22 cellular contexts compared by ENCODE assay signal in genomic region chr11:69808708-69809107, GRCh38. TPM values are rescaled to one million over a fixed set of nuclear protein-coding genes. Genes with fewer than 3 reads are reported as not detected.
A peak's percentile ranks its signal among the peaks of the same experiment; 100 is the strongest.
DNase-seq lines count a peak whose midpoint lies in the region; ATAC-seq, FAIRE-seq and TF ChIP-seq lines count a peak whose summit lies in the region.
"Had no signal": no experiment of that assay in that cellular context is flagged by ENCODE, and none has a peak within 500 bp of the region (broad histone marks: within the 10 kb centered on the region; RNA-seq: fewer than 3 reads in every experiment).

No MANE protein-coding gene starts in this region.

- H3F3A ChIP-seq in SK-N-SH (replicated peaks; ENCODE audit: insufficient read depth), result no peaks in the 10 kb centered on the region

- CTCF ChIA-PET in HCT116 (lab: Charles Lee) (no interaction called here), SK-N-SH (lab: Yijun Ruan, JAX) (interaction anchor here (0.7 to 1.1 kb wide), 3 partner anchors 80 to 123 kb away, joined by 3 read pairs; no protein-coding TSS in a partner anchor)

- TF ChIP-seq POLR2A in HCT116 (IDR thresholded peaks at IDR 0.05; ENCODE audit: borderline replicate concordance, extremely low read depth, insufficient read depth, insufficient read length) (no peak), GM12891 (IDR thresholded peaks at IDR 0.05; ENCODE audit: low read depth, low read length) (no peak)

- TF ChIP-seq RAD21 in HCT116 (IDR thresholded peaks at IDR 0.05; ENCODE audit: low read depth) (no peak), SK-N-SH (IDR thresholded peaks at IDR 0.05; ENCODE audit: low read length) (no peak)

- 33% methylated on average over 3 of the region's 7 CpGs for WGBS in SK-N-SH (ENCODE audit: low lambda C conversion rate)

- RAD21 ChIA-PET in HCT116 (lab: Charles Lee; ENCODE audit: low non-redundant PET in 1 of 2, low total read pairs in 2 of 2, uncharacterized antibody in 2 of 2, unreplicated experiment in 2 of 2), result interaction anchor here in 1 of 2 experiments (0.5 kb wide), 1 partner anchor 12 kb away, joined by 4 read pairs; no protein-coding TSS in a partner anchor

- H3K36me3 ChIP-seq in HCT116 (ENCODE audit: control insufficient read depth in 1 of 2, insufficient read depth in 2 of 2, low read length in 2 of 2) (no peaks in the 10 kb centered on the region), SK-N-SH (replicated peaks in 1 of 2; ENCODE audit: control insufficient read depth in 1 of 2, insufficient read depth in 2 of 2, low read length in 1 of 2) (no peaks in the 10 kb centered on the region)
- H3K36me3 ChIP-seq: lower lobe of right lung had no signal

- H3K27me3 ChIP-seq in HCT116 (ENCODE audit: insufficient read depth, low read length), result no peaks in the 10 kb centered on the region
- no peaks in the 10 kb centered on the region for H3K27me3 ChIP-seq in SK-N-SH (ENCODE audit: insufficient read depth)

- POLR2A ChIA-PET in HCT116 (lab: Charles Lee), result no interaction called here
- POLR2A ChIA-PET in SK-N-SH (lab: Yijun Ruan, JAX), result no interaction called here

- H3K9me3 ChIP-seq in HCT116 (ENCODE audit: control insufficient read depth in 1 of 2, insufficient read depth in 1 of 2, low read depth in 1 of 2, low read length in 2 of 2) (no peaks in the 10 kb centered on the region), SK-N-SH (no peaks in the 10 kb centered on the region)
- H3K9me3 ChIP-seq: lower lobe of right lung had no signal

- DNase-seq in HCT116 (ENCODE audit: low read depth, low spot score) (no peak), SK-N-SH (peak; percentile 64), hepatic stellate cell (ENCODE audit: low spot score) (peak; percentile 67), retina (peak; percentile 55), HuH-7.5 (ENCODE audit: low spot score) (no peak), GM12891 (ENCODE audit: insufficient read length, low spot score) (no peak), SW480 (ENCODE audit: low spot score) (no peak)
- DNase-seq: activated CD4-positive, CD25-positive, alpha-beta regulatory T cell treated with anti-CD3 and anti-CD28 coated beads, Interleukin-2, amount 50 U/mL, for 72 hours; activated CD8-positive, alpha-beta memory T cell treated with anti-CD3 and anti-CD28 coated beads, Interleukin-2, amount 50 U/mL, for 48 hours; activated naive CD4-positive, alpha-beta T cell treated with Interleukin-2 at 50 U/mL for 16 hours; DMS79 treated with DMSO at 0.1 percent for 48 hours; effector CD8-positive, alpha-beta T cell; lower lobe of right lung; NCI-H1092; NCI-H2171 treated with DMSO at 0.1 percent for 48 hours; stimulated activated CD4-positive, alpha-beta T cell treated with anti-CD3 and anti-CD28 coated beads, Interleukin-1b, Interleukin-23, amount 100 ng/mL, for 48 hours; T-helper 2 cell had no signal

- peak; percentile 54; the same call in 1 of the 2 replicates for ATAC-seq in HCT116
- ATAC-seq: lower lobe of right lung, right cardiac atrium had no signal

- FAIRE-seq in GM12891 (lab: Jason Lieb, UNC), result no peak
- FAIRE-seq: bronchial epithelial cell had no signal

- intact Hi-C loops in HCT116 (cut with micrococcal nuclease), result no loop called here

- no peak overlapping the region for H3K4me2 ChIP-seq in HCT116 (ENCODE audit: low read length)
- H3K4me2 ChIP-seq in SK-N-SH, result no peak overlapping the region

- H3K79me2 ChIP-seq in HCT116 (ENCODE audit: insufficient read depth, low read length) (no peaks in the 10 kb centered on the region), SK-N-SH (ENCODE audit: insufficient read depth) (no peaks in the 10 kb centered on the region)

- H2AFZ ChIP-seq in HCT116 (ENCODE audit: low read depth, low read length, poor library complexity, severe bottlenecking) (no peak overlapping the region), SK-N-SH (ENCODE audit: low read depth) (no peak overlapping the region)

- no peaks in the 10 kb centered on the region for H4K20me1 ChIP-seq in HCT116 (ENCODE audit: insufficient read depth)
- no peaks in the 10 kb centered on the region for H4K20me1 ChIP-seq in SK-N-SH (ENCODE audit: insufficient read depth)

- H3K27ac ChIP-seq in HCT116 (ENCODE audit: low read depth, low read length) (no peak overlapping the region), SK-N-SH (ENCODE audit: low read depth in 2 of 2, low read length in 1 of 2) (no peak overlapping the region)
- H3K27ac ChIP-seq: C4-2B, lower lobe of right lung, RWPE1 had no signal

- H3K4me1 ChIP-seq in HCT116 (ENCODE audit: control insufficient read depth in 1 of 2, insufficient read depth in 2 of 2, low read length in 2 of 2) (peaks cover 0 to 7% of the 10 kb centered on the region in 2 experiments; a peak in 2 of 4 replicates), SK-N-SH (ENCODE audit: control insufficient read depth in 1 of 2, insufficient read depth in 2 of 2, low read depth in 1 of 2, low read length in 1 of 2) (peaks cover 0 to 8% of the 10 kb centered on the region in 2 experiments; a peak in 1 of 4 replicates)
- H3K4me1 ChIP-seq: lower lobe of right lung had no signal

- no peak for TF ChIP-seq CTCF in HCT116 (IDR thresholded peaks at IDR 0.05 in 2 of 3, conservative IDR thresholded peaks at IDR 0.05 in 1 of 3; ENCODE audit: borderline replicate concordance in 1 of 3, insufficient read depth in 1 of 3, low read depth in 2 of 3, low read length in 2 of 3)
- no peak for TF ChIP-seq CTCF in SK-N-SH (IDR thresholded peaks at IDR 0.05)

- H3K9ac ChIP-seq in HCT116 (ENCODE audit: low read length) (no peak overlapping the region), SK-N-SH (no peak overlapping the region)

- H3K4me3 ChIP-seq in HCT116 (replicated peaks in 1 of 2; ENCODE audit: low read depth in 1 of 2, low read length in 2 of 2) (no peak overlapping the region), SK-N-SH (ENCODE audit: low read depth in 2 of 2, low read length in 1 of 2) (no peak overlapping the region)
- H3K4me3 ChIP-seq: lower lobe of right lung had no signal

- no peak for TF ChIP-seq EP300 in SK-N-SH (IDR thresholded peaks at IDR 0.05; ENCODE audit: borderline replicate concordance in 1 of 2, low read depth in 1 of 2, low read length in 1 of 2)

- no peaks in the 10 kb centered on the region for H3K9me2 ChIP-seq in HCT116 (ENCODE audit: insufficient read depth)
- H3K9me2 ChIP-seq in SK-N-SH, result no peaks in the 10 kb centered on the region

- BruUV-seq in HCT116 (replicated peaks; lab: Mats Ljungman, UMichigan), result no TSS peak

TF ChIP-seq in HCT116, 20 proteins besides CTCF, POLR2A, EP300 and RAD21 (continues in another document):
- TF ChIP-seq, protein P1, sequence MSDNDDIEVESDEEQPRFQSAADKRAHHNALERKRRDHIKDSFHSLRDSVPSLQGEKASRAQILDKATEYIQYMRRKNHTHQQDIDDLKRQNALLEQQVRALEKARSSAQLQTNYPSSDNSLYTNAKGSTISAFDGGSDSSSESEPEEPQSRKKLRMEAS (IDR thresholded peaks at IDR 0.05), result no peak
- TF ChIP-seq EZH2phosphoT487 (IDR thresholded peaks at IDR 0.05; ENCODE audit: borderline replicate concordance), result no peak
- TF ChIP-seq YY1 (IDR thresholded peaks at IDR 0.05; ENCODE audit: extremely low read depth, insufficient replicate concordance, low read depth, low read length), result no peak
- no peak for TF ChIP-seq ELF1 (IDR thresholded peaks at IDR 0.05; ENCODE audit: borderline replicate concordance, low read depth)
- no peak for TF ChIP-seq SP1 (IDR thresholded peaks at IDR 0.05; ENCODE audit: low read depth)
- TF ChIP-seq ZFX (IDR thresholded peaks at IDR 0.05), result no peak
- no peak for TF ChIP-seq JUND (IDR thresholded peaks at IDR 0.05)

TF ChIP-seq in SK-N-SH, 30 proteins besides CTCF, POLR2A, EP300 and RAD21 (continues in another document):
- TF ChIP-seq FOXJ3 (CRISPR knock-in tag; IDR thresholded peaks at IDR 0.05), result no peak
- no peak for TF ChIP-seq GATA2 (CRISPR knock-in tag; IDR thresholded peaks at IDR 0.05)
- TF ChIP-seq MXI1 (IDR thresholded peaks at IDR 0.05; ENCODE audit: low read depth, low read length), result no peak
- TF ChIP-seq RFX5 (IDR thresholded peaks at IDR 0.05; ENCODE audit: low read length), result no peak
- TF ChIP-seq NRF1 (IDR thresholded peaks at IDR 0.05; ENCODE audit: low read depth, low read length), result no peak
- no peak for TF ChIP-seq TAF1 (IDR thresholded peaks at IDR 0.05; ENCODE audit: borderline replicate concordance, low read depth, low read length)
- no peak for TF ChIP-seq YY1 (IDR thresholded peaks at IDR 0.05; ENCODE audit: low read depth)
- no peak for TF ChIP-seq SMC3 (IDR thresholded peaks at IDR 0.05; ENCODE audit: low read depth, low read length)

TF ChIP-seq in GM12891, 5 proteins besides CTCF, POLR2A, EP300 and RAD21:
- no peak for TF ChIP-seq POLR2AphosphoS5 (IDR thresholded peaks at IDR 0.05; ENCODE audit: low read depth, low read length)
- TF ChIP-seq POU2F2 (IDR thresholded peaks at IDR 0.05; ENCODE audit: low read depth, low read length), result no peak
- no peak for TF ChIP-seq SPI1 (IDR thresholded peaks at IDR 0.05; ENCODE audit: low read depth, low read length)
- TF ChIP-seq TAF1 (IDR thresholded peaks at IDR 0.05; ENCODE audit: low read depth, low read length), result no peak
- no peak for TF ChIP-seq PAX5 (IDR thresholded peaks at IDR 0.05; ENCODE audit: insufficient read depth, low read length, severe bottlenecking)

RNA-seq across cellular contexts. Expression of gene FGF3, which starts 10.5 kb away (rescaled TPM):
- not detected for total RNA-seq in HCT116 (2021; ENCODE audit: unreplicated experiment)
- 0.07 TPM in 1 of 2 replicates, not detected in the other for polyA plus RNA-seq in HCT116 (2012)
- polyA plus RNA-seq in SK-N-SH (2012; rRNA removed), result not detected in 2 replicates
- not detected in 2 replicates for polyA plus RNA-seq in SK-N-SH (2012; cell fraction: cytosol; rRNA removed)
- not detected in 2 replicates for polyA plus RNA-seq in SK-N-SH (2012; cell fraction: nucleus; rRNA removed)
- not detected for polyA plus RNA-seq in GM12891 (2012; ENCODE audit: low read depth, missing spikeins)
- total RNA-seq: bronchial epithelial cell, fibroblast of villous mesenchyme, lower lobe of right lung, right cardiac atrium had no signal
- polyA plus RNA-seq: right cardiac atrium had no signal

RNA-seq across cellular contexts. Expression of gene FGF4, which starts 33.6 kb away (rescaled TPM):
- not detected for total RNA-seq in HCT116 (2021; ENCODE audit: unreplicated experiment)
- polyA plus RNA-seq in HCT116 (2012), result not detected in 2 replicates
- polyA plus RNA-seq in SK-N-SH (2012; rRNA removed), result not detected in 2 replicates
- not detected in 2 replicates for polyA plus RNA-seq in SK-N-SH (2012; cell fraction: cytosol; rRNA removed)
- polyA plus RNA-seq in SK-N-SH (2012; cell fraction: nucleus; rRNA removed), result not detected in 2 replicates
- polyA plus RNA-seq in GM12891 (2012; ENCODE audit: low read depth, missing spikeins), result not detected
- total RNA-seq: bronchial epithelial cell, fibroblast of villous mesenchyme, lower lobe of right lung, right cardiac atrium had no signal
- polyA plus RNA-seq: right cardiac atrium had no signal

Comparison
In these comparisons a context has a peak if more than half of its experiments do, and no peak if none do; other contexts are left out.
1. DNase-seq: peak in SK-N-SH (single experiment), hepatic stellate cell (single experiment) and retina (single experiment); none in HCT116 (single experiment), HuH-7.5 (single experiment), GM12891 (single experiment) and SW480 (single experiment).